Comparison of ENCODE assay signal across 1 cellular context in the genomic region with DNA sequence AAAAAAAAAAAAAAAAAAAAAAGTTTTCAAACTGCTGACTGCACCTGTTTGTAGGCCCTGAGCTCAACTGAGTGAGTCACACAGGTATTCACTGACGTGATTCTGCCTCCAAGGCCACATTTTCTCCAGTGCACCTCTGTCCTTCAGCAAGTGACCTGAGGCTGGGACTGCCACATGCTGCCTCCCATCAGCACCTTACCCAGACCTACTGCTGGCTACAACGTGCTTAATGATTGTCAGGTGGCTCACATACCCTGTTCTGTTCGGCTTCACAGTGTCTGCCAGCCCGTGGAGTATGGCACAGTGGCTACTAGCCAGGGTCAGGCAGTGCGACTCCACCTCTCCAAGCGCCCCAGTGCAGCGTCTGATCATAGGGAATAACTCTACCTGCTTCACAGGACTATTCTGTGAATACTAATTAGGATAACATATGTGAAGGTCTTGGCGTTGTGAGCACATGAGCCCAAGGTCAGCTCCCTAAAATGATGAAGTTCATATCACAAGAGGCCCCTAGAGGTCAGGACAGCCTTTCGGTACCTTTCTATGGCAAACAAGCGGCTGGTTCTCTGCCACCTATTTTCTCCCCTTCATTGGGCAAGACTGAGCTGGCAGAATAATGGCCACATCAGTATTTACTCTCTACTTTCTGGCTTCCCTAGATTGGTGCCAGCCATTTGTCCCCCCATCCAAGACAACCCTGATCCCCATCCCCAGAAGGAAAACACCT.
A peak's percentile ranks its signal among the peaks of the same experiment; 100 is the strongest.
TF ChIP-seq lines count a peak whose summit lies in the region.

No MANE protein-coding gene starts in this region.

TF ChIP-seq in HepG2, 621 proteins besides CTCF, POLR2A, EP300 and RAD21 (continued from another document and continues in another):
- no peak for TF ChIP-seq TIGD3 (CRISPR knock-in tag; IDR thresholded peaks at IDR 0.05; ENCODE audit: borderline replicate concordance)
- no peak for TF ChIP-seq ZNF577 (CRISPR knock-in tag; IDR thresholded peaks at IDR 0.05; ENCODE audit: borderline replicate concordance, low read depth)
- TF ChIP-seq, protein P1, sequence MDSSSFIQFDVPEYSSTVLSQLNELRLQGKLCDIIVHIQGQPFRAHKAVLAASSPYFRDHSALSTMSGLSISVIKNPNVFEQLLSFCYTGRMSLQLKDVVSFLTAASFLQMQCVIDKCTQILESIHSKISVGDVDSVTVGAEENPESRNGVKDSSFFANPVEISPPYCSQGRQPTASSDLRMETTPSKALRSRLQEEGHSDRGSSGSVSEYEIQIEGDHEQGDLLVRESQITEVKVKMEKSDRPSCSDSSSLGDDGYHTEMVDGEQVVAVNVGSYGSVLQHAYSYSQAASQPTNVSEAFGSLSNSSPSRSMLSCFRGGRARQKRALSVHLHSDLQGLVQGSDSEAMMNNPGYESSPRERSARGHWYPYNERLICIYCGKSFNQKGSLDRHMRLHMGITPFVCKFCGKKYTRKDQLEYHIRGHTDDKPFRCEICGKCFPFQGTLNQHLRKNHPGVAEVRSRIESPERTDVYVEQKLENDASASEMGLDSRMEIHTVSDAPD (CRISPR knock-in tag; IDR thresholded peaks at IDR 0.05) = no peak
- TF ChIP-seq KLF6 (CRISPR knock-in tag; IDR thresholded peaks at IDR 0.05) = no peak
- TF ChIP-seq ZNF792 (CRISPR knock-in tag; IDR thresholded peaks at IDR 0.05) = no peak
- no peak for TF ChIP-seq MIXL1 (CRISPR knock-in tag; IDR thresholded peaks at IDR 0.05)
- no peak for TF ChIP-seq ZNF703 (CRISPR knock-in tag; IDR thresholded peaks at IDR 0.05; ENCODE audit: borderline replicate concordance)
- TF ChIP-seq ONECUT2 (CRISPR knock-in tag; IDR thresholded peaks at IDR 0.05) = no peak
- no peak for TF ChIP-seq SUZ12 (IDR thresholded peaks at IDR 0.05; ENCODE audit: low read depth, low read length)
- no peak for TF ChIP-seq ZNF549 (CRISPR knock-in tag; IDR thresholded peaks at IDR 0.05)
- TF ChIP-seq, protein P2, sequence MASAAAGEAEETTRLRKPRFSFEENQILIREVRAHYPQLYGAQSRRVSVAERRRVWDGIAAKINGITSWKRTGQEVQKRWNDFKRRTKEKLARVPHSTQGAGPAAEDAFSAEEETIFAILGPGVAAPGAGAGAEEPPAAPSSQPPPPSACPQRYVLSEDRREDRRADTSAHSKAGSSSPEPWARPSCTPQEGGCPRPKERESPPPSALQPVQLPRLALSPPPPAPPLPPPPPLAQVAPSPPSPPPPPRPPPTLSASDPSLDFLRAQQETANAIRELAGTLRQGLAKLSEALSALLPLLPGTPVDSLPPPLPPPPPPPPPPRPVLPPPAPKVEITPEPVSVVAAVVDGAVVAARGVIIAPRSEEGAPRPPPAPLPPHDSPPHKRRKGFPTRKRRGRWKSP (CRISPR knock-in tag; IDR thresholded peaks at IDR 0.05) = 0 out of 2 replicates have a peak, but pooled peaks have one; percentile 35
- no peak for TF ChIP-seq ZNF652 (CRISPR knock-in tag; IDR thresholded peaks at IDR 0.05; ENCODE audit: borderline replicate concordance, low read depth)
- TF ChIP-seq ZNF724P (CRISPR knock-in tag; IDR thresholded peaks at IDR 0.05; ENCODE audit: borderline replicate concordance) = no peak
- TF ChIP-seq EEA1 (CRISPR knock-in tag; IDR thresholded peaks at IDR 0.05; ENCODE audit: borderline replicate concordance) = no peak
- no peak for TF ChIP-seq ZNF879 (CRISPR knock-in tag; IDR thresholded peaks at IDR 0.05)
- no peak for TF ChIP-seq REST (IDR thresholded peaks at IDR 0.05; ENCODE audit: borderline replicate concordance in 1 of 2, low read depth in 1 of 2, low read length in 2 of 2)
- no peak for TF ChIP-seq NFE2L1 (CRISPR knock-in tag; IDR thresholded peaks at IDR 0.05; ENCODE audit: borderline replicate concordance)
- TF ChIP-seq ZNF572 (CRISPR knock-in tag; IDR thresholded peaks at IDR 0.05) = peak; percentile 90; the same call in 1 of the 2 replicates
- TF ChIP-seq ZNF317 (CRISPR knock-in tag; IDR thresholded peaks at IDR 0.05) = no peak
- no peak for TF ChIP-seq TBX2 (CRISPR knock-in tag; IDR thresholded peaks at IDR 0.05; ENCODE audit: borderline replicate concordance)
- TF ChIP-seq, protein P3, sequence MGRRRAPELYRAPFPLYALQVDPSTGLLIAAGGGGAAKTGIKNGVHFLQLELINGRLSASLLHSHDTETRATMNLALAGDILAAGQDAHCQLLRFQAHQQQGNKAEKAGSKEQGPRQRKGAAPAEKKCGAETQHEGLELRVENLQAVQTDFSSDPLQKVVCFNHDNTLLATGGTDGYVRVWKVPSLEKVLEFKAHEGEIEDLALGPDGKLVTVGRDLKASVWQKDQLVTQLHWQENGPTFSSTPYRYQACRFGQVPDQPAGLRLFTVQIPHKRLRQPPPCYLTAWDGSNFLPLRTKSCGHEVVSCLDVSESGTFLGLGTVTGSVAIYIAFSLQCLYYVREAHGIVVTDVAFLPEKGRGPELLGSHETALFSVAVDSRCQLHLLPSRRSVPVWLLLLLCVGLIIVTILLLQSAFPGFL (CRISPR knock-in tag; IDR thresholded peaks at IDR 0.05) = no peak
- TF ChIP-seq MYC (CRISPR knock-in tag; IDR thresholded peaks at IDR 0.05; ENCODE audit: borderline replicate concordance) = peak; percentile 31; the same call in 1 of the 2 replicates
- peak; percentile 86 for TF ChIP-seq ZNF607 (CRISPR knock-in tag; IDR thresholded peaks at IDR 0.05; ENCODE audit: borderline replicate concordance)
- no peak for TF ChIP-seq ZNF616 (CRISPR knock-in tag; IDR thresholded peaks at IDR 0.05; ENCODE audit: low read depth)
- TF ChIP-seq ZNF800 (CRISPR knock-in tag; IDR thresholded peaks at IDR 0.05) = 0 out of 2 replicates have a peak, but pooled peaks have one; percentile 25
- TF ChIP-seq SNAPC2 (CRISPR knock-in tag; IDR thresholded peaks at IDR 0.05) = no peak
- peak; percentile 60; the same call in 1 of the 2 replicates for TF ChIP-seq ZNF234 (CRISPR knock-in tag; conservative IDR thresholded peaks at IDR 0.05)
- TF ChIP-seq POGZ (CRISPR knock-in tag; IDR thresholded peaks at IDR 0.05) = no peak
- TF ChIP-seq ZNF230 (CRISPR knock-in tag; IDR thresholded peaks at IDR 0.05) = no peak
- 0 out of 2 replicates have a peak, but pooled peaks have one; percentile 39 for TF ChIP-seq HINFP (CRISPR knock-in tag; IDR thresholded peaks at IDR 0.05; ENCODE audit: low read depth)
- no peak for TF ChIP-seq RNF219 (CRISPR knock-in tag; IDR thresholded peaks at IDR 0.05)
- 0 out of 2 replicates have a peak, but pooled peaks have one; percentile 21 for TF ChIP-seq KMT2A (CRISPR knock-in tag; IDR thresholded peaks at IDR 0.05)
- no peak for TF ChIP-seq ZNF333 (CRISPR knock-in tag; IDR thresholded peaks at IDR 0.05; ENCODE audit: borderline replicate concordance)
- no peak for TF ChIP-seq PHF20 (CRISPR knock-in tag; IDR thresholded peaks at IDR 0.05)
- TF ChIP-seq ZNF614 (CRISPR knock-in tag; IDR thresholded peaks at IDR 0.05; ENCODE audit: borderline replicate concordance) = 0 out of 2 replicates have a peak, but pooled peaks have one; percentile 38
- no peak for TF ChIP-seq HHEX (CRISPR knock-in tag; IDR thresholded peaks at IDR 0.05)
- TF ChIP-seq ZBTB14 (CRISPR knock-in tag; IDR thresholded peaks at IDR 0.05) = 0 out of 2 replicates have a peak, but pooled peaks have one; percentile 23
- TF ChIP-seq SMC3 (IDR thresholded peaks at IDR 0.05; ENCODE audit: low read length) = peak; percentile 75
- no peak for TF ChIP-seq HMG20A (CRISPR knock-in tag; IDR thresholded peaks at IDR 0.05; ENCODE audit: borderline replicate concordance)
- TF ChIP-seq GZF1 (CRISPR knock-in tag; IDR thresholded peaks at IDR 0.05) = peak; percentile 70; the same call in 1 of the 2 replicates
- no peak for TF ChIP-seq ELF1 (CRISPR knock-in tag; IDR thresholded peaks at IDR 0.05)
- no peak for TF ChIP-seq ZBTB33 (CRISPR knock-in tag; IDR thresholded peaks at IDR 0.05)
